18 cellular contexts compared by ENCODE assay signal in genomic region chr15:49212897-49213296, GRCh38. TPM values are rescaled to one million over a fixed set of nuclear protein-coding genes. Genes with fewer than 3 reads are reported as not detected.
DNase-seq lines count a peak whose midpoint lies in the region; ATAC-seq and TF ChIP-seq lines count a peak whose summit lies in the region.
"Had no signal": no experiment of that assay in that cellular context is flagged by ENCODE, and none has a peak within 500 bp of the region (broad histone marks: within the 10 kb centered on the region; RNA-seq: fewer than 3 reads in every experiment).

No MANE protein-coding gene starts in this region.

- H3K9me3 ChIP-seq in Panc1 (ENCODE audit: control insufficient read depth, insufficient read depth, low read depth, low read length) (no peaks in the 10 kb centered on the region; the same call in 1 of the 2 replicates), psoas muscle (peaks cover 8% of the 10 kb centered on the region)

- TF ChIP-seq CTCF in Panc1 (IDR thresholded peaks at IDR 0.05) (no peak), psoas muscle (IDR thresholded peaks at IDR 0.05) (no peak)

- H3K36me3 ChIP-seq in Panc1 (ENCODE audit: control insufficient read depth, insufficient read depth, low read length) (no peaks in the 10 kb centered on the region), psoas muscle (ENCODE audit: insufficient read depth in 1 of 2, low read depth in 1 of 2) (peaks cover 0 to 7% of the 10 kb centered on the region in 2 donors)

- H3K4me1 ChIP-seq in Panc1 (ENCODE audit: control insufficient read depth, insufficient read depth, low read length): peaks cover 5% of the 10 kb centered on the region
- H3K4me1 ChIP-seq in psoas muscle: no peaks in the 10 kb centered on the region
- H3K4me1 ChIP-seq: Caco-2 had no signal

- in situ Hi-C loops in Panc1 (cut with HindIII; ENCODE audit: low pct_unique_long_range_greater_than_20kb, low sequenced_read_pairs): no loop called here

- H3K4me3 ChIP-seq in Panc1 (ENCODE audit: low read depth in 2 of 2, low read length in 2 of 2) (no peak overlapping the region), psoas muscle (no peak overlapping the region)
- H3K4me3 ChIP-seq: BLaER1, GM12878, GM23338 had no signal

- POLR2A ChIA-PET in Panc1 (lab: Charles Lee): no interaction called here

- intact Hi-C loops in Panc1 (cut with micrococcal nuclease; ENCODE audit: unreplicated experiment) (no loop called here), psoas muscle (cut with DNase I) (no loop called here)

- WGBS in psoas muscle, 3 donors: 94 to 98% (median 96%) methylated on average over 1 of the region's 1 CpG

- DNase-seq in NCI-H69 (lab: John Stamatoyannopoulos, UW) (peak; percentile 23), Panc1 (ENCODE audit: low read depth, low spot score) (no peak), foreskin melanocyte (peak; percentile 77), psoas muscle (no peak), inferior parietal cortex (ENCODE audit: extremely low spot score) (no peak)
- DNase-seq in stimulated activated CD4-positive, alpha-beta T cell treated with anti-CD3 and anti-CD28 coated beads, Interleukin-1b, Interleukin-23, amount 100 ng/mL, for 48 hours: no peak
- DNase-seq: Caco-2; CD4-positive, CD25-positive, alpha-beta regulatory T cell; CD8-positive, alpha-beta T cell; DMS153; EL; GDM1; H9 had no signal

- no TSS peak for BruUV-seq in Panc1 (replicated peaks; lab: Mats Ljungman, UMichigan)

- CTCF ChIA-PET in Panc1 (lab: Charles Lee): no interaction called here

- no peaks in the 10 kb centered on the region for H3K27me3 ChIP-seq in Panc1 (ENCODE audit: control insufficient read depth, insufficient read depth, low read length)
- H3K27me3 ChIP-seq in psoas muscle (ENCODE audit: insufficient read depth in 3 of 3, low read length in 2 of 3): no peaks in the 10 kb centered on the region
- H3K27me3 ChIP-seq: BLaER1 had no signal

- no peak overlapping the region for H3K27ac ChIP-seq in Panc1 (ENCODE audit: low read length)
- H3K27ac ChIP-seq in psoas muscle: no peak overlapping the region
- H3K27ac ChIP-seq: BLaER1, C4-2B had no signal

- ATAC-seq in Panc1: peak; percentile 53; the same call in 1 of the 2 replicates
- no peak for ATAC-seq in psoas muscle
- ATAC-seq: CD8-positive, alpha-beta T cell; GM12878; GM23338; HCT116 had no signal

RNA-seq across cellular contexts. Expression of gene GALK2, which starts 42.9 kb away (rescaled TPM):
- 35.0 TPM for total RNA-seq in Panc1 (2021; ENCODE audit: unreplicated experiment)
- 26.5 TPM for polyA plus RNA-seq in Panc1 (2012; ENCODE audit: insufficient read length)
- total RNA-seq in psoas muscle: 10 to 100 TPM; 14.8 to 21.3 (median 16.6) TPM
- 10 to 100 TPM; 14.7 to 36.0 (median 16.3) TPM for polyA plus RNA-seq in psoas muscle

RNA-seq across cellular contexts. Expression of gene COPS2, which starts 57.5 kb away (rescaled TPM):
- 69.4 TPM for total RNA-seq in Panc1 (2021; ENCODE audit: unreplicated experiment)
- 28.9 TPM for polyA plus RNA-seq in Panc1 (2012; ENCODE audit: insufficient read length)
- 100 to 1,000 TPM; 109 to 160 (median 137) TPM for total RNA-seq in psoas muscle
- 100 to 1,000 TPM in 1 of 3 donors, 10 to 100 TPM in 2; 95.6 to 243 (median 99.1) TPM for polyA plus RNA-seq in psoas muscle

Comparison
In these comparisons a context has a peak if more than half of its experiments do, and no peak if none do; other contexts are left out.
1. DNase-seq: peak in NCI-H69 (single experiment) and foreskin melanocyte (single experiment); none in Panc1 (single experiment), psoas muscle (0 of 2), stimulated activated CD4-positive, alpha-beta T cell treated with anti-CD3 and anti-CD28 coated beads, Interleukin-1b, Interleukin-23, amount 100 ng/mL, for 48 hours (single experiment) and inferior parietal cortex (single experiment).